ENCODE assay signal across 16 cellular contexts in the genomic region with DNA sequence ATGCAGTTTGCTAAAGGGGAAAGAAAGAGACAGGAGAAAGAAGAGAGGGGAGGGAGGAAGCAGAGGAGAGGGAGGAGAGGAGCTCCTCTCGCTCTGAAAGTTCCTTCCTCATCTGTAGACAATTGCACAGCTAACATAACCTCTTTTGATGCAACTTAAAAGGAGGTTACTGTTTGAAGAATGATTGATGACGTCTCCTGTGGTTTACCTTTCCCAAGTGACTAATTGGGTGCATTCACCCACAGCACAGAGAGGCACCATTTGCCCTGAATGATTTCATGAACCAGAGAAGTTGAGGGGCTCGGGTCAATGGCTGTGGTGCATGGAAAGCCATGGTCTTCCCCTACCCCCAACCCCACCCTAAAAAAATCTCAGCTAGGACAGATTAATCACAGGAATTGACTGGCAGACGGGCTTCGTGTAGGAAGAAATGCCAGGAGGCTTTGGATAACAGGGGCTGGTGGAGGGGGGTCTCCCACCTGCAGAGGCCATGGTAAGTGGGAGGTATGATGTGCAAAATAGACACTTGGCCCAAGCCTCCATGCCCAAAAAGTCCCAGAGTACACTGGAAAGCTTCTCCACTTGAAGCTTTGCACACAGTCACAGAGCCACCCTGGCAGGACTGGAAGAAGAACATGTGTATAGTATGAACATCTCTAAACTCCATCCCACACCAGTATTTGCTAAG.
DNase-seq lines count a peak whose midpoint lies in the region; ATAC-seq, FAIRE-seq and TF ChIP-seq lines count a peak whose summit lies in the region.
"Had no signal": no experiment of that assay in that cellular context is flagged by ENCODE, and none has a peak within 500 bp of the region (broad histone marks: within the 10 kb centered on the region; RNA-seq: fewer than 3 reads in every experiment).

No MANE protein-coding gene starts in this region.

- TF ChIP-seq CTCF in A549 (IDR thresholded peaks at IDR 0.05) (no peak), Calu3 (IDR thresholded peaks at IDR 0.05; ENCODE audit: unreplicated experiment) (no peak), RWPE1 (conservative IDR thresholded peaks at IDR 0.05; ENCODE audit: low read depth) (no peak)

- POLR2A ChIA-PET in A549 (lab: Yijun Ruan, JAX) (interaction anchor here (0.7 to 2.1 kb wide), 14 partner anchors 10 to 392 kb away, joined by 3 to 11 read pairs (median 4); a partner anchor contains a TSS), RWPE1 (lab: Yijun Ruan, JAX; ENCODE audit: low non-redundant PET) (no interaction called here)

- peak overlapping the region; percentile 94 for H3K27ac Mint-ChIP-seq in Calu3 (ENCODE audit: unreplicated experiment)

- H3K9me3 ChIP-seq in A549, result peaks cover 8% of the 10 kb centered on the region
- H3K9me3 ChIP-seq in MG63, result no peaks in the 10 kb centered on the region
- H3K9me3 ChIP-seq: colonic mucosa had no signal

- WGBS in A549 (ENCODE audit: missing lambda C conversion rate), result 16% methylated on average over 5 of the region's 5 CpGs

- TF ChIP-seq POLR2A in A549 (IDR thresholded peaks at IDR 0.05; ENCODE audit: low read length), result no peak

- H3K27me3 ChIP-seq in MG63, result no peaks in the 10 kb centered on the region
- H3K27me3 ChIP-seq: colonic mucosa had no signal

- peak; percentile 36 for FAIRE-seq in A549 (lab: Jason Lieb, UNC)
- FAIRE-seq: islet of Langerhans had no signal

- H3K27ac ChIP-seq in A549 (peak overlapping the region; percentile 93 to 97), RWPE1 (no peak overlapping the region), epithelial cell of prostate (peak overlapping the region; percentile 71)
- H3K27ac ChIP-seq: colonic mucosa, VCaP had no signal

- H3K4me2 ChIP-seq in A549, result peak overlapping the region; percentile 47

- no peak overlapping the region for H3K4me3 ChIP-seq in A549
- H3K4me3 ChIP-seq in MG63, result no peak overlapping the region
- H3K4me3 ChIP-seq: colonic mucosa had no signal

- H3K36me3 ChIP-seq in MG63, result no peaks in the 10 kb centered on the region
- H3K36me3 ChIP-seq: colonic mucosa had no signal

- TF ChIP-seq RAD21 in A549 (conservative IDR thresholded peaks at IDR 0.05 in 1 of 2, IDR thresholded peaks at IDR 0.05 in 1 of 2), result peak; percentile 33 to 62; a peak in 3 of 5 replicates

- no TSS peak for BruUV-seq in Calu3 (replicated peaks; lab: Mats Ljungman, UMichigan)

- H3K27me3 Mint-ChIP-seq in Calu3 (ENCODE audit: unreplicated experiment), result no peaks in the 10 kb centered on the region

- peak; percentile 94 to 96; a peak in 4 of 5 replicates for TF ChIP-seq EP300 in A549 (IDR thresholded peaks at IDR 0.05)

- H3K36me3 Mint-ChIP-seq in Calu3 (ENCODE audit: insufficient read depth, unreplicated experiment), result peaks cover 58% of the 10 kb centered on the region
- H3K36me3 Mint-ChIP-seq: naive B cell had no signal

- peak overlapping the region; percentile 11 for H3K4me3 Mint-ChIP-seq in Calu3 (ENCODE audit: low read depth, unreplicated experiment)
- H3K4me3 Mint-ChIP-seq: naive B cell had no signal

- intact Hi-C loops in Calu3 (cut with micrococcal nuclease; ENCODE audit: unreplicated experiment) (loop anchor here (5.0 kb wide), 3 partner anchors 202 to 397 kb away; no protein-coding TSS in a partner anchor), left cardiac atrium (cut with DNase I) (no loop called here)

- H3K4me1 ChIP-seq in A549, result peaks cover 66% of the 10 kb centered on the region

- H3K4me1 Mint-ChIP-seq in Calu3 (ENCODE audit: low read depth, unreplicated experiment), result peaks cover 73% of the 10 kb centered on the region
- H3K4me1 Mint-ChIP-seq: naive B cell had no signal

- DNase-seq in A549 (ENCODE audit: low read depth in 1 of 2, low spot score in 1 of 2), result peak; percentile 81 to 89
- DNase-seq in Calu3, result peak; percentile 77
- DNase-seq in RWPE1 (ENCODE audit: low spot score), result peak; percentile 89
- peak; percentile 69 for DNase-seq in epithelial cell of prostate (ENCODE audit: low read depth, low spot score)
- DNase-seq in MG63, result no peak
- no peak for DNase-seq in left cardiac atrium
- no peak for DNase-seq in hepatic stellate cell (ENCODE audit: low spot score)
- DNase-seq: activated gamma-delta T cell, colonic mucosa, naive B cell, NCI-H2227 treated with DMSO at 0.1 percent for 48 hours, right cardiac atrium, substantia nigra had no signal

- CTCF ChIA-PET in A549 (lab: Yijun Ruan, JAX), result interaction anchor here (0.6 to 2.0 kb wide), 7 partner anchors 17 to 322 kb away, joined by 3 to 5 read pairs (median 3); no protein-coding TSS in a partner anchor
- CTCF ChIA-PET in Calu3 (lab: Charles Lee), result interaction anchor here (0.6 to 1.8 kb wide), 21 partner anchors 9 to 525 kb away, joined by 3 to 13 read pairs (median 4); a partner anchor contains a TSS
- CTCF ChIA-PET in RWPE1 (lab: Yijun Ruan, JAX), result interaction anchor here (1.2 kb wide), 1 partner anchor 12 kb away, joined by 5 read pairs; no protein-coding TSS in a partner anchor

- ATAC-seq in A549 (peak; percentile 44 to 45), GM21576 (IDR thresholded peaks at IDR 0.05; ENCODE audit: unreplicated experiment) (no peak), left cardiac atrium (no peak)
- ATAC-seq: right cardiac atrium had no signal

- H3K9me3 Mint-ChIP-seq in Calu3 (ENCODE audit: low read depth, unreplicated experiment), result peaks cover 3% of the 10 kb centered on the region

TF ChIP-seq in A549, 52 proteins besides CTCF, POLR2A, EP300 and RAD21 (continues in another document):
- TF ChIP-seq JUN (IDR thresholded peaks at IDR 0.05) (peak; percentile 95 to 96), MAZ (IDR thresholded peaks at IDR 0.05; ENCODE audit: borderline replicate concordance, low read depth, low read length) (no peak), POLR2AphosphoS2 (conservative IDR thresholded peaks at IDR 0.05; ENCODE audit: low read length) (no peak), JUNB (IDR thresholded peaks at IDR 0.05) (peak; percentile 93), MAFK (IDR thresholded peaks at IDR 0.05; ENCODE audit: partially characterized antibody) (no peak), ZNF302 (CRISPR knock-in tag; IDR thresholded peaks at IDR 0.05) (no peak), SMC3 (IDR thresholded peaks at IDR 0.05) (peak; percentile 55; the same call in 1 of the 3 replicates), CEBPB (IDR thresholded peaks at IDR 0.05) (peak; percentile 26 to 76; a peak in 2 of 4 replicates), KDM5A (IDR thresholded peaks at IDR 0.05) (no peak), FOXS1 (CRISPR knock-in tag; IDR thresholded peaks at IDR 0.05) (no peak), GATA3 (IDR thresholded peaks at IDR 0.05; ENCODE audit: borderline replicate concordance) (peak; percentile 92), HOXA7 (CRISPR knock-in tag; IDR thresholded peaks at IDR 0.05) (no peak), HDAC2 (IDR thresholded peaks at IDR 0.05) (no peak), EHMT2 (IDR thresholded peaks at IDR 0.05; ENCODE audit: low read depth) (no peak), ZSCAN20 (CRISPR knock-in tag; IDR thresholded peaks at IDR 0.05) (no peak), CHD2 (IDR thresholded peaks at IDR 0.05; ENCODE audit: low read length, partially characterized antibody) (no peak), HEYL (CRISPR knock-in tag; IDR thresholded peaks at IDR 0.05) (no peak), TFCP2L1 (CRISPR knock-in tag; IDR thresholded peaks at IDR 0.05) (no peak), HOXB5 (CRISPR knock-in tag; IDR thresholded peaks at IDR 0.05) (peak; percentile 78; the same call in 1 of the 2 replicates), CHD4 (IDR thresholded peaks at IDR 0.05; ENCODE audit: borderline replicate concordance) (no peak), RNF2 (IDR thresholded peaks at IDR 0.05; ENCODE audit: borderline replicate concordance, low read depth) (no peak), FOSL2 (IDR thresholded peaks at IDR 0.05) (peak; percentile 80), FOSL2 (CRISPR knock-in tag; IDR thresholded peaks at IDR 0.05) (peak; percentile 77)
- TF ChIP-seq, protein P1, sequence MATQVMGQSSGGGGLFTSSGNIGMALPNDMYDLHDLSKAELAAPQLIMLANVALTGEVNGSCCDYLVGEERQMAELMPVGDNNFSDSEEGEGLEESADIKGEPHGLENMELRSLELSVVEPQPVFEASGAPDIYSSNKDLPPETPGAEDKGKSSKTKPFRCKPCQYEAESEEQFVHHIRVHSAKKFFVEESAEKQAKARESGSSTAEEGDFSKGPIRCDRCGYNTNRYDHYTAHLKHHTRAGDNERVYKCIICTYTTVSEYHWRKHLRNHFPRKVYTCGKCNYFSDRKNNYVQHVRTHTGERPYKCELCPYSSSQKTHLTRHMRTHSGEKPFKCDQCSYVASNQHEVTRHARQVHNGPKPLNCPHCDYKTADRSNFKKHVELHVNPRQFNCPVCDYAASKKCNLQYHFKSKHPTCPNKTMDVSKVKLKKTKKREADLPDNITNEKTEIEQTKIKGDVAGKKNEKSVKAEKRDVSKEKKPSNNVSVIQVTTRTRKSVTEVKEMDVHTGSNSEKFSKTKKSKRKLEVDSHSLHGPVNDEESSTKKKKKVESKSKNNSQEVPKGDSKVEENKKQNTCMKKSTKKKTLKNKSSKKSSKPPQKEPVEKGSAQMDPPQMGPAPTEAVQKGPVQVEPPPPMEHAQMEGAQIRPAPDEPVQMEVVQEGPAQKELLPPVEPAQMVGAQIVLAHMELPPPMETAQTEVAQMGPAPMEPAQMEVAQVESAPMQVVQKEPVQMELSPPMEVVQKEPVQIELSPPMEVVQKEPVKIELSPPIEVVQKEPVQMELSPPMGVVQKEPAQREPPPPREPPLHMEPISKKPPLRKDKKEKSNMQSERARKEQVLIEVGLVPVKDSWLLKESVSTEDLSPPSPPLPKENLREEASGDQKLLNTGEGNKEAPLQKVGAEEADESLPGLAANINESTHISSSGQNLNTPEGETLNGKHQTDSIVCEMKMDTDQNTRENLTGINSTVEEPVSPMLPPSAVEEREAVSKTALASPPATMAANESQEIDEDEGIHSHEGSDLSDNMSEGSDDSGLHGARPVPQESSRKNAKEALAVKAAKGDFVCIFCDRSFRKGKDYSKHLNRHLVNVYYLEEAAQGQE (IDR thresholded peaks at IDR 0.05), result no peak
- TF ChIP-seq, protein P2, sequence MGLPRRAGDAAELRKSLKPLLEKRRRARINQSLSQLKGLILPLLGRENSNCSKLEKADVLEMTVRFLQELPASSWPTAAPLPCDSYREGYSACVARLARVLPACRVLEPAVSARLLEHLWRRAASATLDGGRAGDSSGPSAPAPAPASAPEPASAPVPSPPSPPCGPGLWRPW (IDR thresholded peaks at IDR 0.05), result no peak
- TF ChIP-seq, protein P3, sequence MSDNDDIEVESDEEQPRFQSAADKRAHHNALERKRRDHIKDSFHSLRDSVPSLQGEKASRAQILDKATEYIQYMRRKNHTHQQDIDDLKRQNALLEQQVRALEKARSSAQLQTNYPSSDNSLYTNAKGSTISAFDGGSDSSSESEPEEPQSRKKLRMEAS (IDR thresholded peaks at IDR 0.05), result peak; percentile 59

Comparison
In these comparisons a context has a peak if more than half of its experiments do, and no peak if none do; other contexts are left out.
1. ATAC-seq: peak in A549 (2 of 2); none in GM21576 (single experiment) and left cardiac atrium (0 of 2).
2. DNase-seq: peak in A549 (2 of 2), Calu3 (single experiment), RWPE1 (single experiment) and epithelial cell of prostate (single experiment); none in MG63 (single experiment), left cardiac atrium (single experiment) and hepatic stellate cell (single experiment).